8 cellular contexts compared by ENCODE assay signal in the genomic region with DNA sequence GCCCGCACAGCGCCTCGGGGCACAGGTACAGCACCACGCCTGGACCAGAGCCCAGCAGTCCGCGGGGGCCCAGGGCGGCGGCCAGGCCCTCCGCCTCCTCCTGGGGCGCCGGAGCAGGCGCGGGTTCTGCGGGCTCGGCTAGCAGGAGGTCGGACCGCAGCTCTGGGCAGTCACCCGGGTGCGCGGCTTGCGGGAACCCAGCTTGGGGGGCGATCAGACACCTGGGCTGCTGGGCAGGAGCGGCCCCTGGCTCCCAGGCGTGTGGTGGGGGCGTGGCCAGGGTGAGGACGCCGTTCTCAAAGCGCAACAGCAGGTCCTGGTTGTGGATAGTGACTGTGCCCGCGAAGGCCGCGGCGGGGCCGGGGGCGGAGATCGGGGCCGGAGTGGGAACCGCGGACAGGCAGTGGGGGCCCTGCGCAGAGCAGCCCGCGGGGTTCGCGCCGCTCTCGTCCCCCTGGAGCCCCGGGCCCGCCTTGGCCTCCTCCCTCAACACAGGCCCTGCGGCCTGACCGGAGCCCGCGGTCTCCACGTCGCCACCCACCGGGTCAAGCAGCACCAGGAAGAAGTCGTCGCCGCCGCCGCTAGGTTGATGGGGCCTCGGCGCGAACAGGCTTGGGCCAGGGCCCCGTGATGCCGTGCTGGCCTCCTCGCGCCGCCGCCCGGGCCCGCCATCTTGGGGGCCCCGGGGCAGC. TPM values are rescaled to one million over a fixed set of nuclear protein-coding genes. Genes with fewer than 3 reads are reported as not detected.
DNase-seq lines count a peak whose midpoint lies in the region; ATAC-seq, FAIRE-seq and TF ChIP-seq lines count a peak whose summit lies in the region.
"Not testable (repeated sequence)": the region's sequence is repeated elsewhere in the genome, so short reads cannot be mapped to it uniquely, and the experiment has no call there.

No MANE protein-coding gene starts in this region.

- H3K4me2 ChIP-seq in A549: peak overlapping the region; percentile 78
- H3K4me2 ChIP-seq in K562 (ENCODE audit: insufficient read depth, low read length): not testable (repeated sequence)

- not testable (repeated sequence) for TF ChIP-seq EP300 in A549 (IDR thresholded peaks at IDR 0.05); K562 (IDR thresholded peaks at IDR 0.05; ENCODE audit: low read length)

- H3K36me3 ChIP-seq in K562 (ENCODE audit: control insufficient read depth, insufficient read depth, low read length); heart right ventricle: not testable (repeated sequence)

- 0% methylated on average over 3 of the region's 72 CpGs for WGBS in A549 (ENCODE audit: missing lambda C conversion rate)
- WGBS in K562 (ENCODE audit: insufficient coverage, low coverage, missing lambda C conversion rate): 35% methylated on average over 8 of the region's 72 CpGs
- 3 to 5% methylated on average over 14 to 43 of the region's 72 CpGs for WGBS in heart right ventricle, 2 donors

- intact Hi-C loops in K562 (cut with micrococcal nuclease): loop anchor here (10.0 kb wide), 1 partner anchor 65 kb away; no protein-coding TSS in a partner anchor
- intact Hi-C loops in heart right ventricle (cut with DNase I): loop anchor here in 3 of 10 donors (10.0 kb wide), 2 partner anchors 315 to 325 kb away; a partner anchor contains a TSS
- intact Hi-C loops in posterior vena cava (cut with DNase I): loop anchor here in 1 of 2 donors (10.0 kb wide), 2 partner anchors 85 to 315 kb away; a partner anchor contains a TSS

- not testable (repeated sequence) for H3K9me3 ChIP-seq in A549; K562 (replicated peaks; ENCODE audit: control insufficient read depth, insufficient read depth, low read depth, low read length); heart right ventricle

- H3K9me1 ChIP-seq in K562 (ENCODE audit: control insufficient read depth, insufficient read depth, low read length): not testable (repeated sequence)

- DNase-seq in A549 (ENCODE audit: low read depth in 1 of 2, low spot score in 1 of 2): peak in 1 of 2 experiments; percentile 47
- not testable (repeated sequence) for DNase-seq in Jurkat, Clone E6-1 (ENCODE audit: low read depth, low spot score); K562 (ENCODE audit: extremely low read depth in 1 of 4, low spot score in 3 of 4)
- peak; percentile 4 for DNase-seq in T1000 (lab: John Stamatoyannopoulos, UW)
- DNase-seq in heart right ventricle: peak; percentile 11 to 46
- DNase-seq in posterior vena cava (ENCODE audit: low spot score): peak; percentile 79

- not testable (repeated sequence) for TF ChIP-seq RAD21 in A549 (conservative IDR thresholded peaks at IDR 0.05 in 1 of 2, IDR thresholded peaks at IDR 0.05 in 1 of 2); K562 (CRISPR knock-in tag; conservative IDR thresholded peaks at IDR 0.05 in 1 of 2, IDR thresholded peaks at IDR 0.05 in 1 of 2)

- not testable (repeated sequence) for TF ChIP-seq CTCF in A549 (IDR thresholded peaks at IDR 0.05); K562 (IDR thresholded peaks at IDR 0.05 in 2 of 3, conservative IDR thresholded peaks at IDR 0.05 in 1 of 3; ENCODE audit: insufficient read depth in 2 of 3, low read depth in 1 of 3, low read length in 3 of 3); heart right ventricle (IDR thresholded peaks at IDR 0.05)

- H3K4me3 ChIP-seq in A549: peak overlapping the region; percentile 55
- H3K4me3 ChIP-seq in Jurkat, Clone E6-1 (ENCODE audit: low read length): peak overlapping the region; percentile 43
- peak overlapping the region; percentile 13; the same call in 1 of the 2 replicates for H3K4me3 ChIP-seq in K562
- H3K4me3 ChIP-seq in heart right ventricle: peak overlapping the region; percentile 32 to 64 (median 57)

- H3K4me1 ChIP-seq in A549; K562 (replicated peaks in 1 of 2; ENCODE audit: control insufficient read depth in 2 of 2, insufficient read depth in 2 of 2, low read length in 2 of 2): not testable (repeated sequence)
- H3K4me1 ChIP-seq in heart right ventricle: peaks cover 0 to 36% (median 13%) of the 10 kb centered on the region in 9 donors

- CTCF ChIA-PET in A549 (lab: Yijun Ruan, JAX); K562 (lab: Yijun Ruan, JAX; ENCODE audit: low intra/inter-chr PET ratio): not testable (repeated sequence)

- peak; percentile 81 for FAIRE-seq in A549 (lab: Jason Lieb, UNC)
- FAIRE-seq in K562 (lab: Jason Lieb, UNC): not testable (repeated sequence)

- TF ChIP-seq POLR2A in A549 (IDR thresholded peaks at IDR 0.05; ENCODE audit: low read length); K562 (conservative IDR thresholded peaks at IDR 0.05): not testable (repeated sequence)

- not testable (repeated sequence) for H3K9ac ChIP-seq in K562 (ENCODE audit: insufficient read depth in 1 of 2, low read depth in 2 of 2, low read length in 2 of 2)

- ATAC-seq in A549 (peak; percentile 93 to 95), GM18861 (IDR thresholded peaks at IDR 0.05; ENCODE audit: unreplicated experiment) (peak; percentile 52), HG02610 (IDR thresholded peaks at IDR 0.05; ENCODE audit: unreplicated experiment) (peak; percentile 83), K562 (peak; percentile 88), heart right ventricle (peak; percentile 84 to 95 (median 87))

- POLR2A ChIA-PET in A549 (lab: Yijun Ruan, JAX); K562 (lab: Yijun Ruan, JAX): not testable (repeated sequence)

- not testable (repeated sequence) for H2AFZ ChIP-seq in K562 (ENCODE audit: low read depth, low read length)

- H3K27ac ChIP-seq in A549 (peak overlapping the region; percentile 76 to 96), heart right ventricle (peak overlapping the region; percentile 86 to 96 (median 91))
- H3K27ac ChIP-seq in K562 (ENCODE audit: extremely low read depth, low read depth, low read length): not testable (repeated sequence)

- not testable (repeated sequence) for BruUV-seq in K562 (replicated peaks; lab: Mats Ljungman, UMichigan)

- H4K20me1 ChIP-seq in K562 (replicated peaks; ENCODE audit: control insufficient read depth, insufficient read depth, low read length): not testable (repeated sequence)

- not testable (repeated sequence) for H3K27me3 ChIP-seq in K562 (ENCODE audit: control insufficient read depth in 2 of 2, insufficient read depth in 2 of 2, low read length in 2 of 2); heart right ventricle

- in situ Hi-C loops in K562 (cut with MboI): not testable (repeated sequence)

- H3K79me2 ChIP-seq in K562 (ENCODE audit: control insufficient read depth, insufficient read depth, low read length): not testable (repeated sequence)

TF ChIP-seq in A549, 52 proteins besides CTCF, POLR2A, EP300 and RAD21:
- peak; percentile 86 for TF ChIP-seq PHF8 (IDR thresholded peaks at IDR 0.05; ENCODE audit: borderline replicate concordance, low read depth)

TF ChIP-seq in K562, 482 proteins besides CTCF, POLR2A, EP300 and RAD21:
- TF ChIP-seq RBFOX2 (IDR thresholded peaks at IDR 0.05; ENCODE audit: low read depth, low read length): peak; percentile 54
- TF ChIP-seq POLR2G (IDR thresholded peaks at IDR 0.05; ENCODE audit: low read depth, low read length): peak; percentile 45; the same call in 1 of the 2 replicates
- TF ChIP-seq YY1 (IDR thresholded peaks at IDR 0.05; ENCODE audit: borderline replicate concordance in 1 of 3, control insufficient read depth in 1 of 3, extremely low read depth in 1 of 3, insufficient read depth in 3 of 3, insufficient read length in 1 of 3, insufficient replicate concordance in 2 of 3, low read depth in 1 of 3, low read length in 2 of 3): peak in 1 of 3 experiments; percentile 23

RNA-seq across cellular contexts. Expression of a gene that starts 0.5 kb away (rescaled TPM):
- 2.0 and 2.2 TPM in 2 replicates for polyA plus RNA-seq in A549 (2011; rRNA removed)
- 0.79 and 1.3 TPM in 2 replicates for polyA plus RNA-seq in A549 (2012; cell fraction: cytosol; rRNA removed)
- polyA plus RNA-seq in A549 (2012; cell fraction: nucleus; rRNA removed): 0.91 and 1.4 TPM in 2 replicates
- 1.3 to 1.4 TPM (median 1.4 TPM) in 3 replicates for polyA plus RNA-seq in A549 (2017; fragmentation: RNase III; extraction: RNeasy Plus Mini Kit Qiagen cat#74134 plus additional on column Dnase treatment)
- polyA minus RNA-seq in A549 (2011; rRNA and poly(A)+ RNA removed): 8.4 and 8.8 TPM in 2 replicates
- 0.27 TPM for polyA plus RNA-seq in Jurkat, Clone E6-1 (2012; ENCODE audit: insufficient read depth, insufficient read length)
- 0.55 and 0.60 TPM in 2 replicates for total RNA-seq in K562 (2011; cell fraction: chromatin; rRNA removed; ENCODE audit: low replicate concordance)
- total RNA-seq in K562 (2011; cell fraction: nucleolus; rRNA removed): 0.50 and 0.92 TPM in 2 replicates
- total RNA-seq in K562 (2011; cell fraction: nucleoplasm; rRNA removed): 0.61 and 0.95 TPM in 2 replicates
- total RNA-seq in K562 (2014; rRNA removed): 0.36 and 0.37 TPM in 2 replicates
- total RNA-seq in K562 (2014; rRNA removed; fragmentation: Illumina TruSeq; extraction: Trizol): 0.32 and 0.51 TPM in 2 replicates
- 0.36 and 0.41 TPM in 2 replicates for total RNA-seq in K562 (2015; rRNA removed; fragmentation: Illumina TruSeq; extraction: Trizol)
- 0.42 and 0.60 TPM in 2 replicates for total RNA-seq in K562 (2021)
- polyA plus RNA-seq in K562 (2011; rRNA removed): 0.04 and 0.17 TPM in 2 replicates
- 0.01 and 0.10 TPM in 2 replicates for polyA plus RNA-seq in K562 (2011; cell fraction: cytosol; rRNA removed)
- polyA plus RNA-seq in K562 (2011; cell fraction: nucleus; rRNA removed): 0.04 and 0.18 TPM in 2 replicates
- 0.17 and 0.33 TPM in 2 replicates for polyA plus RNA-seq in K562 (2012)
- 0.19 TPM in 2 replicates for polyA plus RNA-seq in K562 (2014; fragmentation: Illumina TruSeq; extraction: Trizol)
- under 1 TPM in 1 of 2 experiments, not detected in 1; 0.01 TPM for polyA plus RNA-seq in K562 (2014; fragmentation: Nextera tagmentation; extraction: Ambion mirVana)
- polyA plus RNA-seq in K562 (2014; rRNA removed): 0.13 and 0.27 TPM in 2 replicates
- 0.09 and 0.49 TPM in 2 replicates for polyA minus RNA-seq in K562 (2011; rRNA and poly(A)+ RNA removed)
- polyA minus RNA-seq in K562 (2011; cell fraction: cytosol; rRNA and poly(A)+ RNA removed): 0.57 TPM in 1 of 2 replicates, not detected in the other
- 0.11 and 0.81 TPM in 2 replicates for polyA minus RNA-seq in K562 (2011; cell fraction: nucleus; rRNA and poly(A)+ RNA removed)
- 1 to 10 TPM; 3.5 to 5.1 (median 4.4) TPM for total RNA-seq in heart right ventricle
- under 1 TPM; 0.66 to 0.75 TPM for polyA plus RNA-seq in heart right ventricle
- 1 to 10 TPM; 5.0 to 5.7 TPM for total RNA-seq in posterior vena cava
